In genomic region chr6:16273266-16273665, GRCh38 we compare ENCODE assay signal across 1 cellular context.
TF ChIP-seq lines count a peak whose summit lies in the region.

No MANE protein-coding gene starts in this region.

TF ChIP-seq in K562, 482 proteins besides CTCF, POLR2A, EP300 and RAD21 (continued from another document):
- TF ChIP-seq, protein P1, sequence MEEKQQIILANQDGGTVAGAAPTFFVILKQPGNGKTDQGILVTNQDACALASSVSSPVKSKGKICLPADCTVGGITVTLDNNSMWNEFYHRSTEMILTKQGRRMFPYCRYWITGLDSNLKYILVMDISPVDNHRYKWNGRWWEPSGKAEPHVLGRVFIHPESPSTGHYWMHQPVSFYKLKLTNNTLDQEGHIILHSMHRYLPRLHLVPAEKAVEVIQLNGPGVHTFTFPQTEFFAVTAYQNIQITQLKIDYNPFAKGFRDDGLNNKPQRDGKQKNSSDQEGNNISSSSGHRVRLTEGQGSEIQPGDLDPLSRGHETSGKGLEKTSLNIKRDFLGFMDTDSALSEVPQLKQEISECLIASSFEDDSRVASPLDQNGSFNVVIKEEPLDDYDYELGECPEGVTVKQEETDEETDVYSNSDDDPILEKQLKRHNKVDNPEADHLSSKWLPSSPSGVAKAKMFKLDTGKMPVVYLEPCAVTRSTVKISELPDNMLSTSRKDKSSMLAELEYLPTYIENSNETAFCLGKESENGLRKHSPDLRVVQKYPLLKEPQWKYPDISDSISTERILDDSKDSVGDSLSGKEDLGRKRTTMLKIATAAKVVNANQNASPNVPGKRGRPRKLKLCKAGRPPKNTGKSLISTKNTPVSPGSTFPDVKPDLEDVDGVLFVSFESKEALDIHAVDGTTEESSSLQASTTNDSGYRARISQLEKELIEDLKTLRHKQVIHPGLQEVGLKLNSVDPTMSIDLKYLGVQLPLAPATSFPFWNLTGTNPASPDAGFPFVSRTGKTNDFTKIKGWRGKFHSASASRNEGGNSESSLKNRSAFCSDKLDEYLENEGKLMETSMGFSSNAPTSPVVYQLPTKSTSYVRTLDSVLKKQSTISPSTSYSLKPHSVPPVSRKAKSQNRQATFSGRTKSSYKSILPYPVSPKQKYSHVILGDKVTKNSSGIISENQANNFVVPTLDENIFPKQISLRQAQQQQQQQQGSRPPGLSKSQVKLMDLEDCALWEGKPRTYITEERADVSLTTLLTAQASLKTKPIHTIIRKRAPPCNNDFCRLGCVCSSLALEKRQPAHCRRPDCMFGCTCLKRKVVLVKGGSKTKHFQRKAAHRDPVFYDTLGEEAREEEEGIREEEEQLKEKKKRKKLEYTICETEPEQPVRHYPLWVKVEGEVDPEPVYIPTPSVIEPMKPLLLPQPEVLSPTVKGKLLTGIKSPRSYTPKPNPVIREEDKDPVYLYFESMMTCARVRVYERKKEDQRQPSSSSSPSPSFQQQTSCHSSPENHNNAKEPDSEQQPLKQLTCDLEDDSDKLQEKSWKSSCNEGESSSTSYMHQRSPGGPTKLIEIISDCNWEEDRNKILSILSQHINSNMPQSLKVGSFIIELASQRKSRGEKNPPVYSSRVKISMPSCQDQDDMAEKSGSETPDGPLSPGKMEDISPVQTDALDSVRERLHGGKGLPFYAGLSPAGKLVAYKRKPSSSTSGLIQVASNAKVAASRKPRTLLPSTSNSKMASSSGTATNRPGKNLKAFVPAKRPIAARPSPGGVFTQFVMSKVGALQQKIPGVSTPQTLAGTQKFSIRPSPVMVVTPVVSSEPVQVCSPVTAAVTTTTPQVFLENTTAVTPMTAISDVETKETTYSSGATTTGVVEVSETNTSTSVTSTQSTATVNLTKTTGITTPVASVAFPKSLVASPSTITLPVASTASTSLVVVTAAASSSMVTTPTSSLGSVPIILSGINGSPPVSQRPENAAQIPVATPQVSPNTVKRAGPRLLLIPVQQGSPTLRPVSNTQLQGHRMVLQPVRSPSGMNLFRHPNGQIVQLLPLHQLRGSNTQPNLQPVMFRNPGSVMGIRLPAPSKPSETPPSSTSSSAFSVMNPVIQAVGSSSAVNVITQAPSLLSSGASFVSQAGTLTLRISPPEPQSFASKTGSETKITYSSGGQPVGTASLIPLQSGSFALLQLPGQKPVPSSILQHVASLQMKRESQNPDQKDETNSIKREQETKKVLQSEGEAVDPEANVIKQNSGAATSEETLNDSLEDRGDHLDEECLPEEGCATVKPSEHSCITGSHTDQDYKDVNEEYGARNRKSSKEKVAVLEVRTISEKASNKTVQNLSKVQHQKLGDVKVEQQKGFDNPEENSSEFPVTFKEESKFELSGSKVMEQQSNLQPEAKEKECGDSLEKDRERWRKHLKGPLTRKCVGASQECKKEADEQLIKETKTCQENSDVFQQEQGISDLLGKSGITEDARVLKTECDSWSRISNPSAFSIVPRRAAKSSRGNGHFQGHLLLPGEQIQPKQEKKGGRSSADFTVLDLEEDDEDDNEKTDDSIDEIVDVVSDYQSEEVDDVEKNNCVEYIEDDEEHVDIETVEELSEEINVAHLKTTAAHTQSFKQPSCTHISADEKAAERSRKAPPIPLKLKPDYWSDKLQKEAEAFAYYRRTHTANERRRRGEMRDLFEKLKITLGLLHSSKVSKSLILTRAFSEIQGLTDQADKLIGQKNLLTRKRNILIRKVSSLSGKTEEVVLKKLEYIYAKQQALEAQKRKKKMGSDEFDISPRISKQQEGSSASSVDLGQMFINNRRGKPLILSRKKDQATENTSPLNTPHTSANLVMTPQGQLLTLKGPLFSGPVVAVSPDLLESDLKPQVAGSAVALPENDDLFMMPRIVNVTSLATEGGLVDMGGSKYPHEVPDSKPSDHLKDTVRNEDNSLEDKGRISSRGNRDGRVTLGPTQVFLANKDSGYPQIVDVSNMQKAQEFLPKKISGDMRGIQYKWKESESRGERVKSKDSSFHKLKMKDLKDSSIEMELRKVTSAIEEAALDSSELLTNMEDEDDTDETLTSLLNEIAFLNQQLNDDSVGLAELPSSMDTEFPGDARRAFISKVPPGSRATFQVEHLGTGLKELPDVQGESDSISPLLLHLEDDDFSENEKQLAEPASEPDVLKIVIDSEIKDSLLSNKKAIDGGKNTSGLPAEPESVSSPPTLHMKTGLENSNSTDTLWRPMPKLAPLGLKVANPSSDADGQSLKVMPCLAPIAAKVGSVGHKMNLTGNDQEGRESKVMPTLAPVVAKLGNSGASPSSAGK (IDR thresholded peaks at IDR 0.05), result peak; percentile 48; the same call in 1 of the 2 replicates
- TF ChIP-seq ZNF592 (IDR thresholded peaks at IDR 0.05), result 0 out of 2 replicates have a peak, but pooled peaks have one; percentile 28
- peak; percentile 82 for TF ChIP-seq NFIC (IDR thresholded peaks at IDR 0.05)
- no peak for TF ChIP-seq ZFP30 (CRISPR knock-in tag; IDR thresholded peaks at IDR 0.05; ENCODE audit: borderline replicate concordance)
